In the genomic region with DNA sequence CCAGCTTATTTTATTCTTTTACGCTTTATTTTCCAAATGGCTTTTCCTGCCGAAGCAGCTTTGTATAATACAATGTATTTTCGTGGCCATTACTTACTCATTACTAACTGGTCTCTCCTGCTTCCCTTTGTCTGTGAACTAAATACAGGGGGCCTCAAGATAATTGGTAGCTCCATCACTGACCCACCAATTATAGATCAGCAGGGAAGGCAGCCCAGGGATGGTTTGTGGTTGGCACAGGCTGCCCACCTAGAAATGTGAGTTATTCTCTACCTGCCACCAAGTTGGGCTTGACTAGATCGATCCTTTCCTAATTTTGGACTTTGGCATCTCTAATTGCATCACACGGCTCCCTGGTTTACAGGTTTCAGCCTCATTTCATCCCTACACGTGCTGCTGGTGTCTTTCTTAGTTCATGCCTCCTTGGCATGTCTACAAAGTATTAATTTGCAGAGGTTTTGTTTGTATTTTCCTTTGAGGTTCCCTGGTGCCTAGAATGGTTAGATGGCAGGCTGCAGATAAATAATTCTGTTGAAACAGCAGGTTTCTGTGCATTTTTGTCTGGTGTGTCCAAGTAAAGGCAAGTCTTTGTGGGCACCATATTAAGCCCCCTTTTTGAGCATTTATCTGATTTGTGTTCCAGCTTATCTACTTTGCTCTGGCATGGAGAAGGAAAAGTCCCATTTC, we compare ENCODE assay signal across 8 cellular contexts. TPM values are rescaled to one million over a fixed set of nuclear protein-coding genes. Genes with fewer than 3 reads are reported as not detected.
DNase-seq lines count a peak whose midpoint lies in the region; ATAC-seq and TF ChIP-seq lines count a peak whose summit lies in the region.

No MANE protein-coding gene starts in this region.

- peaks cover 71% of the 10 kb centered on the region for H3K4me1 Mint-ChIP-seq in activated CD4-positive, alpha-beta T cell treated with anti-CD3 and anti-CD28 coated beads for 36 hours
- H3K4me1 Mint-ChIP-seq in T-cell (peaks cover 69 to 77% (median 70%) of the 10 kb centered on the region in 3 donors), CD14-positive monocyte (peaks cover 27% of the 10 kb centered on the region)

- no peaks in the 10 kb centered on the region for H3K9me3 ChIP-seq in esophagus squamous epithelium
- no peaks in the 10 kb centered on the region for H3K9me3 ChIP-seq in stomach
- H3K9me3 ChIP-seq in tibial artery, result no peaks in the 10 kb centered on the region

- no peaks in the 10 kb centered on the region for H3K36me3 ChIP-seq in esophagus squamous epithelium
- no peaks in the 10 kb centered on the region for H3K36me3 ChIP-seq in stomach
- H3K36me3 ChIP-seq in tibial artery, result no peaks in the 10 kb centered on the region

- H3K27me3 Mint-ChIP-seq in activated CD4-positive, alpha-beta T cell treated with anti-CD3 and anti-CD28 coated beads for 36 hours, result no peaks in the 10 kb centered on the region
- H3K27me3 Mint-ChIP-seq in T-cell (no peaks in the 10 kb centered on the region), CD14-positive monocyte (ENCODE audit: low read depth in 3 of 3) (no peaks in the 10 kb centered on the region)

- peak overlapping the region; percentile 80 for H3K27ac Mint-ChIP-seq in activated CD4-positive, alpha-beta T cell treated with anti-CD3 and anti-CD28 coated beads for 36 hours
- H3K27ac Mint-ChIP-seq in T-cell, result peak overlapping the region; percentile 92 to 93
- H3K27ac Mint-ChIP-seq in CD14-positive monocyte, result no peak overlapping the region

- no peak for DNase-seq in activated CD4-positive, alpha-beta T cell treated with anti-CD3 and anti-CD28 coated beads for 36 hours
- no peak for DNase-seq in activated CD4-positive, alpha-beta T cell treated with anti-CD3 and anti-CD28 coated beads, Interleukin-2, amount 50 U/mL, for 1 hour
- no peak for DNase-seq in T-cell
- no peak for DNase-seq in esophagus squamous epithelium (lab: John Stamatoyannopoulos, UW)
- no peak for DNase-seq in stomach
- no peak for DNase-seq in CD14-positive monocyte (ENCODE audit: low spot score)
- no peak for DNase-seq in tibial artery

- H3K4me1 ChIP-seq in esophagus squamous epithelium (peaks cover 23 to 80% (median 23%) of the 10 kb centered on the region in 3 donors), stomach (peaks cover 19 to 77% (median 53%) of the 10 kb centered on the region in 4 donors), tibial artery (peaks cover 0 to 33% (median 25%) of the 10 kb centered on the region in 4 donors)

- H3K27me3 ChIP-seq in esophagus squamous epithelium, result no peaks in the 10 kb centered on the region
- no peaks in the 10 kb centered on the region for H3K27me3 ChIP-seq in stomach
- no peaks in the 10 kb centered on the region for H3K27me3 ChIP-seq in tibial artery

- TF ChIP-seq CTCF in esophagus squamous epithelium (IDR thresholded peaks at IDR 0.05) (no peak), stomach (IDR thresholded peaks at IDR 0.05) (no peak), CD14-positive monocyte (IDR thresholded peaks at IDR 0.05) (no peak), tibial artery (IDR thresholded peaks at IDR 0.05) (no peak)

- H3K27ac ChIP-seq in esophagus squamous epithelium (peak overlapping the region; percentile 48 to 84 (median 68)), stomach (peak overlapping the region; percentile 39 to 70 (median 59)), tibial artery (no peak overlapping the region)

- intact Hi-C loops in activated CD4-positive, alpha-beta T cell treated with anti-CD3 and anti-CD28 coated beads for 36 hours (cut with DNase I, micrococcal nuclease), result loop anchor here (2.0 to 10.0 kb wide), 8 partner anchors 222 to 505 kb away; a partner anchor contains a TSS
- intact Hi-C loops in esophagus squamous epithelium (cut with DNase I) (loop anchor here (5.0 kb wide), 1 partner anchor 357 kb away; no protein-coding TSS in a partner anchor), stomach (cut with DNase I; ENCODE audit: low total_unique reads) (loop anchor here (5.0 kb wide), 1 partner anchor 357 kb away; no protein-coding TSS in a partner anchor), CD14-positive monocyte (cut with micrococcal nuclease) (loop anchor here (5.0 to 10.0 kb wide), 3 partner anchors 355 to 435 kb away; no protein-coding TSS in a partner anchor), tibial artery (cut with DNase I; ENCODE audit: low total_unique reads) (loop anchor here (5.0 to 10.0 kb wide), 4 partner anchors 115 to 435 kb away; a partner anchor contains a TSS)

- no peak for TF ChIP-seq EP300 in stomach (IDR thresholded peaks at IDR 0.05)

- ATAC-seq in activated CD4-positive, alpha-beta T cell treated with anti-CD3 and anti-CD28 coated beads for 36 hours, result no peak
- no peak for ATAC-seq in T-cell (replicated peaks in 1 of 4)
- no peak for ATAC-seq in HG02763 (IDR thresholded peaks at IDR 0.05; ENCODE audit: unreplicated experiment)

- CTCF ChIA-PET in activated CD4-positive, alpha-beta T cell treated with anti-CD3 and anti-CD28 coated beads for 36 hours (lab: Charles Lee), result interaction anchor here (0.6 to 10.5 kb wide), 8 partner anchors 8 to 430 kb away, joined by 3 to 133 read pairs (median 4); no protein-coding TSS in a partner anchor
- CTCF ChIA-PET in T-cell (lab: Charles Lee), result interaction anchor here in 1 of 2 donors (0.6 to 7.2 kb wide), 3 partner anchors 13 to 54 kb away, joined by 4 to 68 read pairs (median 6); no protein-coding TSS in a partner anchor

- H3K9me3 Mint-ChIP-seq in activated CD4-positive, alpha-beta T cell treated with anti-CD3 and anti-CD28 coated beads for 36 hours (ENCODE audit: low read depth), result no peaks in the 10 kb centered on the region
- H3K9me3 Mint-ChIP-seq in T-cell, result no peaks in the 10 kb centered on the region
- H3K9me3 Mint-ChIP-seq in CD14-positive monocyte, result no peaks in the 10 kb centered on the region

- WGBS in esophagus squamous epithelium, 2 donors, result 59 to 61% methylated on average over 6 of the region's 6 CpGs
- 59 to 70% (median 66%) methylated on average over 6 of the region's 6 CpGs for WGBS in stomach, 5 donors

- no peaks in the 10 kb centered on the region for H3K36me3 Mint-ChIP-seq in activated CD4-positive, alpha-beta T cell treated with anti-CD3 and anti-CD28 coated beads for 36 hours (ENCODE audit: low read depth)
- H3K36me3 Mint-ChIP-seq in T-cell (no peaks in the 10 kb centered on the region), CD14-positive monocyte (peaks cover 16 to 21% of the 10 kb centered on the region in 2 donors)

- TF ChIP-seq POLR2A in esophagus squamous epithelium (IDR thresholded peaks at IDR 0.05) (no peak), stomach (IDR thresholded peaks at IDR 0.05) (no peak)

- POLR2A ChIA-PET in activated CD4-positive, alpha-beta T cell treated with anti-CD3 and anti-CD28 coated beads for 36 hours (lab: Charles Lee), result no interaction called here
- POLR2A ChIA-PET in T-cell (lab: Charles Lee), result no interaction called here

- no peak overlapping the region for H3K4me3 ChIP-seq in esophagus squamous epithelium
- H3K4me3 ChIP-seq in stomach, result no peak overlapping the region
- H3K4me3 ChIP-seq in tibial artery, result no peak overlapping the region

- no peak overlapping the region for H3K4me3 Mint-ChIP-seq in activated CD4-positive, alpha-beta T cell treated with anti-CD3 and anti-CD28 coated beads for 36 hours
- H3K4me3 Mint-ChIP-seq in T-cell (peak overlapping the region; percentile 66 to 71 (median 68)), CD14-positive monocyte (no peak overlapping the region)

RNA-seq across cellular contexts. Expression of a gene that starts 35.2 kb away (rescaled TPM):
- 10 to 100 TPM; 16.3 to 25.1 TPM for total RNA-seq in activated CD4-positive, alpha-beta T cell treated with anti-CD3 and anti-CD28 coated beads for 36 hours
- total RNA-seq in T-cell (10 to 100 TPM; 22.3 to 24.5 (median 22.7) TPM), esophagus squamous epithelium (10 to 100 TPM in 3 of 4 donors, 1 to 10 TPM in 1; 9.4 to 22.9 (median 15.2) TPM), stomach (10 to 100 TPM; 12.5 to 26.3 (median 14.7) TPM)
- polyA plus RNA-seq in stomach (10 to 100 TPM in 1 of 3 donors, 1 to 10 TPM in 2; 8.2 to 11.2 (median 9.3) TPM), CD14-positive monocyte (1 to 10 TPM; 2.2 to 2.7 TPM)

RNA-seq across cellular contexts. Expression of a gene that starts 37.6 kb away (rescaled TPM):
- 10 to 100 TPM; 45.7 to 46.4 TPM for total RNA-seq in activated CD4-positive, alpha-beta T cell treated with anti-CD3 and anti-CD28 coated beads for 36 hours
- total RNA-seq in T-cell, result 10 to 100 TPM; 19.3 to 32.9 (median 26.0) TPM
- 10 to 100 TPM; 14.9 to 40.4 (median 26.0) TPM for total RNA-seq in esophagus squamous epithelium
- 10 to 100 TPM; 10.7 to 22.2 (median 13.0) TPM for total RNA-seq in stomach
- 10 to 100 TPM; 12.7 to 16.6 (median 13.0) TPM for polyA plus RNA-seq in stomach
- polyA plus RNA-seq in CD14-positive monocyte, result 10 to 100 TPM; 17.3 to 17.8 TPM

Comparison
In these comparisons a context has a peak if more than half of its experiments do, and no peak if none do; other contexts are left out.
1. H3K27ac Mint-ChIP-seq: peak in activated CD4-positive, alpha-beta T cell treated with anti-CD3 and anti-CD28 coated beads for 36 hours (single experiment) and T-cell (2 of 2); none in CD14-positive monocyte (0 of 7).
2. H3K4me3 Mint-ChIP-seq: peak in T-cell (3 of 3); none in activated CD4-positive, alpha-beta T cell treated with anti-CD3 and anti-CD28 coated beads for 36 hours (single experiment) and CD14-positive monocyte (0 of 2).
3. H3K27ac ChIP-seq: peak in esophagus squamous epithelium (4 of 4) and stomach (5 of 5); none in tibial artery (0 of 2).